In genomic region chr11:3712274-3712673, GRCh38 we compare ENCODE assay signal across 1 cellular context.
TF ChIP-seq lines count a peak whose summit lies in the region.

No MANE protein-coding gene starts in this region.

TF ChIP-seq in HepG2, 621 proteins besides CTCF, POLR2A, EP300 and RAD21 (continued from another document and continues in another):
- TF ChIP-seq IRF9 (CRISPR knock-in tag; IDR thresholded peaks at IDR 0.05; ENCODE audit: borderline replicate concordance) = no peak
- TF ChIP-seq SP2 (CRISPR knock-in tag; IDR thresholded peaks at IDR 0.05) = no peak
- no peak for TF ChIP-seq RARA (CRISPR knock-in tag; IDR thresholded peaks at IDR 0.05)
- TF ChIP-seq TOE1 (CRISPR knock-in tag; IDR thresholded peaks at IDR 0.05) = no peak
- TF ChIP-seq ZNF331 (CRISPR knock-in tag; IDR thresholded peaks at IDR 0.05) = no peak
- TF ChIP-seq ETV6 (CRISPR knock-in tag; conservative IDR thresholded peaks at IDR 0.05) = no peak
- no peak for TF ChIP-seq SOX6 (IDR thresholded peaks at IDR 0.05)
- peak; percentile 66 for TF ChIP-seq SOX6 (CRISPR knock-in tag; IDR thresholded peaks at IDR 0.05)
- no peak for TF ChIP-seq TSC22D2 (CRISPR knock-in tag; IDR thresholded peaks at IDR 0.05; ENCODE audit: borderline replicate concordance)
- no peak for TF ChIP-seq HNRNPL (IDR thresholded peaks at IDR 0.05; ENCODE audit: low read depth, low read length)
- TF ChIP-seq STAT5B (CRISPR knock-in tag; IDR thresholded peaks at IDR 0.05) = no peak
- TF ChIP-seq GPBP1L1 (CRISPR knock-in tag; IDR thresholded peaks at IDR 0.05) = no peak
- no peak for TF ChIP-seq USF2 (IDR thresholded peaks at IDR 0.05; ENCODE audit: low read depth, low read length)
- TF ChIP-seq USF2 (CRISPR knock-in tag; IDR thresholded peaks at IDR 0.05; ENCODE audit: borderline replicate concordance) = no peak
- no peak for TF ChIP-seq ZNF281 (CRISPR knock-in tag; IDR thresholded peaks at IDR 0.05; ENCODE audit: borderline replicate concordance)
- TF ChIP-seq ATF4 (CRISPR knock-in tag; IDR thresholded peaks at IDR 0.05) = no peak
- TF ChIP-seq ZNF605 (CRISPR knock-in tag; IDR thresholded peaks at IDR 0.05) = no peak
- no peak for TF ChIP-seq ZBTB38 (CRISPR knock-in tag; IDR thresholded peaks at IDR 0.05)
- TF ChIP-seq HOMEZ (CRISPR knock-in tag; IDR thresholded peaks at IDR 0.05; ENCODE audit: low read depth) = peak; percentile 49; the same call in 1 of the 2 replicates
- TF ChIP-seq MAX (IDR thresholded peaks at IDR 0.05) = 0 out of 2 replicates have a peak, but pooled peaks have one; percentile 19
- TF ChIP-seq JARID2 (CRISPR knock-in tag; IDR thresholded peaks at IDR 0.05; ENCODE audit: insufficient replicate concordance) = no peak
- no peak for TF ChIP-seq ZBTB1 (CRISPR knock-in tag; IDR thresholded peaks at IDR 0.05; ENCODE audit: borderline replicate concordance)
- TF ChIP-seq SNAI1 (CRISPR knock-in tag; IDR thresholded peaks at IDR 0.05; ENCODE audit: borderline replicate concordance) = no peak
- TF ChIP-seq ZNF296 (CRISPR knock-in tag; conservative IDR thresholded peaks at IDR 0.05) = no peak
- no peak for TF ChIP-seq AHR (CRISPR knock-in tag; IDR thresholded peaks at IDR 0.05)
- TF ChIP-seq CREB1 (IDR thresholded peaks at IDR 0.05) = no peak
- TF ChIP-seq CREB1 (CRISPR knock-in tag; IDR thresholded peaks at IDR 0.05) = 0 out of 2 replicates have a peak, but pooled peaks have one; percentile 20
- TF ChIP-seq TRIM22 (IDR thresholded peaks at IDR 0.05) = no peak
- no peak for TF ChIP-seq MAF1 (CRISPR knock-in tag; IDR thresholded peaks at IDR 0.05; ENCODE audit: borderline replicate concordance)
- no peak for TF ChIP-seq ZNF850 (CRISPR knock-in tag; conservative IDR thresholded peaks at IDR 0.05)
- TF ChIP-seq TEAD2 (CRISPR knock-in tag; IDR thresholded peaks at IDR 0.05) = no peak
- TF ChIP-seq ZNF607 (CRISPR knock-in tag; IDR thresholded peaks at IDR 0.05; ENCODE audit: borderline replicate concordance) = no peak
- TF ChIP-seq ZC3H4 (CRISPR knock-in tag; IDR thresholded peaks at IDR 0.05; ENCODE audit: borderline replicate concordance) = no peak
- no peak for TF ChIP-seq ZNF510 (CRISPR knock-in tag; IDR thresholded peaks at IDR 0.05; ENCODE audit: low read depth)
- TF ChIP-seq RELA (CRISPR knock-in tag; IDR thresholded peaks at IDR 0.05) = no peak
- TF ChIP-seq PAXIP1 (CRISPR knock-in tag; conservative IDR thresholded peaks at IDR 0.05) = peak; percentile 34; the same call in 1 of the 2 replicates
- TF ChIP-seq ZNF552 (CRISPR knock-in tag; IDR thresholded peaks at IDR 0.05; ENCODE audit: borderline replicate concordance) = no peak
- TF ChIP-seq FOXP1 (IDR thresholded peaks at IDR 0.05) = no peak
- peak; percentile 8; the same call in 1 of the 2 replicates for TF ChIP-seq FOXP1 (CRISPR knock-in tag; IDR thresholded peaks at IDR 0.05)
- peak; percentile 57 for TF ChIP-seq TCF7 (IDR thresholded peaks at IDR 0.05; ENCODE audit: low read depth)
- no peak for TF ChIP-seq ZBTB3 (CRISPR knock-in tag; IDR thresholded peaks at IDR 0.05; ENCODE audit: borderline replicate concordance, low read depth)
- no peak for TF ChIP-seq FOXJ3 (CRISPR knock-in tag; IDR thresholded peaks at IDR 0.05; ENCODE audit: borderline replicate concordance)
- no peak for TF ChIP-seq ZHX2 (IDR thresholded peaks at IDR 0.05; ENCODE audit: low read depth)
- no peak for TF ChIP-seq ZHX2 (CRISPR knock-in tag; IDR thresholded peaks at IDR 0.05; ENCODE audit: borderline replicate concordance)
